ENCODE assay signal across 8 cellular contexts in genomic region chr16:69107311-69107962, GRCh38. TPM values are rescaled to one million over a fixed set of nuclear protein-coding genes. Genes with fewer than 3 reads are reported as not detected.
A peak's percentile ranks its signal among the peaks of the same experiment; 100 is the strongest.
DNase-seq lines count a peak whose midpoint lies in the region; ATAC-seq and TF ChIP-seq lines count a peak whose summit lies in the region.

No MANE protein-coding gene starts in this region.

- no peak for DNase-seq in activated B cell treated with CpG ODN at 0.5 μM for 24 hours
- DNase-seq in cardiac muscle cell (ENCODE audit: low read depth in 1 of 2, low spot score in 1 of 2): peak in 1 of 2 donors; percentile 40
- DNase-seq in psoas muscle: peak; percentile 33 to 61
- DNase-seq in HPDE6-E6E7 (ENCODE audit: extremely low spot score): no peak
- DNase-seq in NCI-H187 treated with DMSO at 0.1 percent for 48 hours (lab: John Stamatoyannopoulos, UW): no peak
- DNase-seq in stimulated activated CD4-positive, alpha-beta T cell treated with anti-CD3 and anti-CD28 coated beads, Interleukin-4, amount 100 ng/mL, for 24 hours: no peak

- peak overlapping the region; percentile 49 for H3K4me3 ChIP-seq in cardiac muscle cell
- H3K4me3 ChIP-seq in psoas muscle: peak overlapping the region; percentile 76

- intact Hi-C loops in activated B cell treated with CpG ODN at 0.5 μM for 24 hours (cut with micrococcal nuclease): no loop called here
- intact Hi-C loops in psoas muscle (cut with DNase I): no loop called here

- CTCF ChIA-PET in activated B cell treated with CpG ODN at 0.5 μM for 24 hours (lab: Charles Lee): no interaction called here

- H3K27ac Mint-ChIP-seq in activated B cell treated with CpG ODN at 0.5 μM for 24 hours: no peak overlapping the region

- H3K27me3 Mint-ChIP-seq in activated B cell treated with CpG ODN at 0.5 μM for 24 hours: peaks cover 34% of the 10 kb centered on the region

- peak overlapping the region; percentile 71 for H3K9ac ChIP-seq in ES-I3 (ENCODE audit: low read depth, low read length)

- no peak overlapping the region for H3K27ac ChIP-seq in cardiac muscle cell
- no peak overlapping the region for H3K27ac ChIP-seq in psoas muscle

- H3K36me3 Mint-ChIP-seq in activated B cell treated with CpG ODN at 0.5 μM for 24 hours (ENCODE audit: low read depth): peaks cover 22% of the 10 kb centered on the region

- POLR2A ChIA-PET in activated B cell treated with CpG ODN at 0.5 μM for 24 hours (lab: Charles Lee): no interaction called here

- TF ChIP-seq CTCF in activated B cell treated with CpG ODN at 0.5 μM for 24 hours (IDR thresholded peaks at IDR 0.05) (no peak), cardiac muscle cell (IDR thresholded peaks at IDR 0.05; ENCODE audit: low read depth, low read length) (no peak), psoas muscle (IDR thresholded peaks at IDR 0.05) (no peak)

- 1 to 2% (median 1%) methylated on average over 37 to 52 of the region's 52 CpGs for WGBS in psoas muscle, 3 donors

- peaks cover 12% of the 10 kb centered on the region for H3K4me1 ChIP-seq in ES-I3 (ENCODE audit: insufficient read depth, low read length)
- H3K4me1 ChIP-seq in cardiac muscle cell (ENCODE audit: low read depth): no peaks in the 10 kb centered on the region
- H3K4me1 ChIP-seq in psoas muscle: peaks cover 19% of the 10 kb centered on the region

- ATAC-seq in activated B cell treated with CpG ODN at 0.5 μM for 24 hours (ENCODE audit: low read depth): no peak
- peak; percentile 27 to 56 (median 46) for ATAC-seq in psoas muscle
- ATAC-seq in GM18502 (IDR thresholded peaks at IDR 0.05; ENCODE audit: poor library complexity, unreplicated experiment): no peak

- H3K9me3 Mint-ChIP-seq in activated B cell treated with CpG ODN at 0.5 μM for 24 hours: no peaks in the 10 kb centered on the region

- H3K9me3 ChIP-seq in ES-I3 (ENCODE audit: control insufficient read depth, insufficient read depth, low read length) (no peaks in the 10 kb centered on the region), cardiac muscle cell (ENCODE audit: low read depth) (no peaks in the 10 kb centered on the region), psoas muscle (no peaks in the 10 kb centered on the region)

- H3K27me3 ChIP-seq in cardiac muscle cell: peaks cover 25% of the 10 kb centered on the region
- H3K27me3 ChIP-seq in psoas muscle (ENCODE audit: insufficient read depth in 3 of 3, low read length in 2 of 3): peaks cover 0 to 4% (median 0%) of the 10 kb centered on the region in 3 donors

- H3K4me3 Mint-ChIP-seq in activated B cell treated with CpG ODN at 0.5 μM for 24 hours: peak overlapping the region; percentile 46

- peaks cover 18% of the 10 kb centered on the region for H3K4me1 Mint-ChIP-seq in activated B cell treated with CpG ODN at 0.5 μM for 24 hours

- H3K36me3 ChIP-seq in ES-I3 (ENCODE audit: insufficient read depth, low read length): peaks cover 6% of the 10 kb centered on the region; the same call in 1 of the 2 replicates
- no peaks in the 10 kb centered on the region for H3K36me3 ChIP-seq in cardiac muscle cell
- H3K36me3 ChIP-seq in psoas muscle (ENCODE audit: insufficient read depth in 1 of 2, low read depth in 1 of 2): peaks cover 0 to 21% of the 10 kb centered on the region in 2 donors

RNA-seq across cellular contexts. Expression of gene HAS3, which starts 2.0 kb away (rescaled TPM):
- 0.71 and 0.82 TPM in 2 replicates for total RNA-seq in activated B cell treated with CpG ODN at 0.5 μM for 24 hours
- total RNA-seq in cardiac muscle cell: 0.03 and 0.46 TPM in 2 replicates
- 0.62 TPM in 1 of 2 replicates, not detected in the other for polyA plus RNA-seq in cardiac muscle cell
- total RNA-seq in psoas muscle: 1 to 10 TPM in 2 of 4 donors, under 1 TPM in 2; 0.40 to 1.8 (median 1.00) TPM
- polyA plus RNA-seq in psoas muscle: under 1 TPM; 0.51 to 0.86 (median 0.76) TPM

RNA-seq across cellular contexts. Expression of gene CHTF8, which starts 25.0 kb away (rescaled TPM):
- total RNA-seq in activated B cell treated with CpG ODN at 0.5 μM for 24 hours (134 and 143 TPM in 2 replicates), cardiac muscle cell (74.8 and 94.6 TPM in 2 replicates), psoas muscle (10 to 100 TPM; 26.2 to 69.1 (median 49.9) TPM)
- polyA plus RNA-seq in cardiac muscle cell (112 and 132 TPM in 2 replicates), psoas muscle (10 to 100 TPM; 28.3 to 63.6 (median 46.7) TPM)

RNA-seq across cellular contexts. Expression of gene UTP4, which starts 25.0 kb away (rescaled TPM):
- total RNA-seq in activated B cell treated with CpG ODN at 0.5 μM for 24 hours (53.5 and 55.3 TPM in 2 replicates), cardiac muscle cell (10.0 and 14.5 TPM in 2 replicates), psoas muscle (10 to 100 TPM; 38.8 to 85.3 (median 73.1) TPM)
- polyA plus RNA-seq in cardiac muscle cell (47.6 and 51.6 TPM in 2 replicates), psoas muscle (100 to 1,000 TPM in 1 of 3 donors, 10 to 100 TPM in 2; 64.9 to 107 (median 75.8) TPM)

Comparison
In these comparisons a context has a peak if more than half of its experiments do, and no peak if none do; other contexts are left out.
1. ATAC-seq: peak in psoas muscle (4 of 4); none in activated B cell treated with CpG ODN at 0.5 μM for 24 hours (single experiment) and GM18502 (single experiment).
2. DNase-seq: peak in psoas muscle (2 of 2); none in activated B cell treated with CpG ODN at 0.5 μM for 24 hours (single experiment), HPDE6-E6E7 (single experiment), NCI-H187 treated with DMSO at 0.1 percent for 48 hours (single experiment) and stimulated activated CD4-positive, alpha-beta T cell treated with anti-CD3 and anti-CD28 coated beads, Interleukin-4, amount 100 ng/mL, for 24 hours (single experiment).